ENCODE assay signal across 20 cellular contexts in the genomic region with DNA sequence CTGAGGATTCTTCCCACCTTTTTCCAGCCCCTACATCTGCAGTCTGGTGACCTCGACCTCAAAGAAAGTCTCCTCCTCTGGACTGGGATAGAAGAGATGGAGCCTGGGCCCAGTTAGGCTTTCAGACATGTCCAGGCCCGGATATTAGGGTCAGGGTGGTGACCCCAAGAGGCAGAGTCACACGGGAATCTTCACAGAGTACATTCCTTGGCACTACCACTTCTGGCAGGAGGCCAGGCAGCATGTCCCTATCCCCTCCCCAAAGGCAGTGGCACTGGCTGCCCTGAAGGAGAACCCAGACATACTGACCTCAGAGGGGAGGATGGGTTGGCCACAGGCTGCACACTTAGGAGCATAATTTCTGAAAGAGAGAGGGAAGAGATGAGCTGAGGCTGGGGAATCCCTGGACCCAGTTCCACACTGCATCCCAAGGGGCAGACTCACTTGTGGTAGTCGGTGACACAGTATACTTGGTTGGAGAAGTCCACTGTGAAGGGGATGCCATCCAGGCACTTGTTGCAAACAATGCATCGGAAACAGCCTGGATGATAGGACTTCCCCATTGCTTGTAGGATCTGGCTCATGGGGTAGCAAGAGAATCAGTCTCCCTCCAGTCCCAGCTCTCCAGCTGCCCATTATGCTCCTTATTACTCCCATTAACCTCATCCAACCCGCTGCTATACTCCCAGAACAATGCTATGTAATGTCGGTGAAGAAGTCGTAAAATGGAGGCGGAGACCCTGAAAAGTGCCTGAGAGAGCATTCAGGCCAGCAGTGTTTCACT. TPM values are rescaled to one million over a fixed set of nuclear protein-coding genes. Genes with fewer than 3 reads are reported as not detected.
DNase-seq lines count a peak whose midpoint lies in the region; ATAC-seq, FAIRE-seq and TF ChIP-seq lines count a peak whose summit lies in the region.
"Had no signal": no experiment of that assay in that cellular context is flagged by ENCODE, and none has a peak within 500 bp of the region (broad histone marks: within the 10 kb centered on the region; RNA-seq: fewer than 3 reads in every experiment).

No MANE protein-coding gene starts in this region.

- no peak overlapping the region for H3K27ac Mint-ChIP-seq in GM23338
- H3K27ac Mint-ChIP-seq: activated naive CD4-positive, alpha-beta T cell treated with anti-CD3 and anti-CD28 coated beads for 36 hours; CD14-positive monocyte; stimulated activated naive CD8-positive, alpha-beta T cell treated with anti-CD3 and anti-CD28 coated beads, Interleukin-15, amount 100 ng/mL, for 72 hours; T-helper 17 cell had no signal

- H3K27me3 ChIP-seq in GM23338 (ENCODE audit: insufficient read depth) (no peaks in the 10 kb centered on the region; the same call in 1 of the 2 replicates), trophoblast cell (ENCODE audit: insufficient read depth, low read length) (no peaks in the 10 kb centered on the region), colonic mucosa (no peaks in the 10 kb centered on the region)
- H3K27me3 ChIP-seq: body of pancreas had no signal

- H3K9ac ChIP-seq in trophoblast cell (ENCODE audit: low read length) (peak overlapping the region; percentile 13), colonic mucosa (ENCODE audit: low read depth in 2 of 2, low read length in 2 of 2) (no peak overlapping the region)
- H3K9ac ChIP-seq: KMS-11 had no signal

- no peak overlapping the region for H3K14ac ChIP-seq in trophoblast cell (ENCODE audit: low read length)

- no peak for FAIRE-seq in frontal cortex (lab: Jason Lieb, UNC)
- FAIRE-seq: GM12892 had no signal

- no peak overlapping the region for H2BK120ac ChIP-seq in trophoblast cell (ENCODE audit: insufficient read depth, low read length, poor library complexity)

- no peaks in the 10 kb centered on the region for H3K9me2 ChIP-seq in GM23338 (ENCODE audit: insufficient read depth)

- H3K9me3 ChIP-seq in trophoblast cell (ENCODE audit: insufficient read depth, low read depth, low read length) (no peaks in the 10 kb centered on the region), colonic mucosa (no peaks in the 10 kb centered on the region)
- H3K9me3 ChIP-seq: body of pancreas had no signal

- no peak overlapping the region for H2BK5ac ChIP-seq in trophoblast cell (ENCODE audit: low read depth, low read length, poor library complexity)

- no peak for TF ChIP-seq CTCF in GM23338 (conservative IDR thresholded peaks at IDR 0.05; ENCODE audit: low read depth in 2 of 2)
- no peak for TF ChIP-seq CTCF in colonic mucosa (IDR thresholded peaks at IDR 0.05)

- H2BK12ac ChIP-seq in trophoblast cell (ENCODE audit: low read length), result no peak overlapping the region

- peaks cover 15% of the 10 kb centered on the region for H3K79me1 ChIP-seq in trophoblast cell (ENCODE audit: low read length)

- no peak for ATAC-seq in GM23338
- ATAC-seq: body of pancreas, T-helper 17 cell had no signal

- no peak overlapping the region for H4K8ac ChIP-seq in trophoblast cell (ENCODE audit: low read depth, low read length)

- peaks cover 29% of the 10 kb centered on the region for H3K4me1 ChIP-seq in GM23338 (ENCODE audit: insufficient read depth)
- peaks cover 25 to 29% of the 10 kb centered on the region in 2 experiments for H3K4me1 ChIP-seq in trophoblast cell (ENCODE audit: control insufficient read depth in 1 of 2, insufficient read depth in 2 of 2, low read length in 2 of 2)
- peaks cover 21% of the 10 kb centered on the region for H3K4me1 ChIP-seq in colonic mucosa

- no CpG with 5 or more reads among the region's 9 CpGs for whole genome bisulfite sequencing in trophoblast cell (ENCODE audit: extremely low coverage, insufficient coverage, insufficient read length)

- H3K4me2 ChIP-seq in GM23338 (no peak overlapping the region), trophoblast cell (ENCODE audit: low read length) (no peak overlapping the region)
- H3K4me2 ChIP-seq: KMS-11 had no signal

- H3K27me3 Mint-ChIP-seq in GM23338 (ENCODE audit: insufficient read depth, low read depth, poor library complexity), result peaks cover 17% of the 10 kb centered on the region
- H3K27me3 Mint-ChIP-seq: stimulated activated naive CD8-positive, alpha-beta T cell treated with anti-CD3 and anti-CD28 coated beads, Interleukin-15, amount 100 ng/mL, for 72 hours; T-helper 17 cell had no signal

- H3K4ac ChIP-seq in trophoblast cell (ENCODE audit: low read depth, low read length), result no peak overlapping the region

- peak overlapping the region; percentile 82 for H3K27ac ChIP-seq in GM23338 (ENCODE audit: low read depth)
- H3K27ac ChIP-seq in trophoblast cell (ENCODE audit: low read depth, low read length), result no peak overlapping the region
- no peak overlapping the region for H3K27ac ChIP-seq in colonic mucosa
- H3K27ac ChIP-seq: KMS-11 had no signal

- H3K4me3 ChIP-seq in GM23338 (no peak overlapping the region), trophoblast cell (ENCODE audit: low read depth, low read length) (no peak overlapping the region), colonic mucosa (no peak overlapping the region)
- H3K4me3 ChIP-seq: body of pancreas had no signal

- H3K18ac ChIP-seq in trophoblast cell (ENCODE audit: low read length), result no peak overlapping the region

- peaks cover 35% of the 10 kb centered on the region for H3F3A ChIP-seq in GM23338 (replicated peaks; ENCODE audit: low read depth)

- no peak overlapping the region for H4K12ac ChIP-seq in trophoblast cell (ENCODE audit: low read depth, low read length)

- H3K4me3 Mint-ChIP-seq in GM23338, result no peak overlapping the region; the same call in 2 of the 3 replicates
- H3K4me3 Mint-ChIP-seq: activated naive CD4-positive, alpha-beta T cell treated with anti-CD3 and anti-CD28 coated beads for 36 hours; CD14-positive monocyte; H9; stimulated activated naive CD8-positive, alpha-beta T cell treated with anti-CD3 and anti-CD28 coated beads, Interleukin-15, amount 100 ng/mL, for 72 hours; T-helper 17 cell had no signal

- intact Hi-C loops in colonic mucosa (cut with DNase I), result no loop called here

- H3K79me2 ChIP-seq in GM23338 (replicated peaks; ENCODE audit: insufficient read depth) (peaks cover 26% of the 10 kb centered on the region), trophoblast cell (ENCODE audit: control insufficient read depth, insufficient read depth, low read length, poor library complexity) (peaks cover 12% of the 10 kb centered on the region)

- H3K4me1 Mint-ChIP-seq in GM23338, result peaks cover 43% of the 10 kb centered on the region
- H3K4me1 Mint-ChIP-seq: CD14-positive monocyte had no signal

- peaks cover 7% of the 10 kb centered on the region; the same call in 1 of the 2 replicates for H4K20me1 ChIP-seq in GM23338 (replicated peaks; ENCODE audit: insufficient read depth)

- DNase-seq in GM23338 (ENCODE audit: low spot score) (no peak), RPMI7951 (ENCODE audit: low read depth) (peak; percentile 44), glomerular visceral epithelial cell (ENCODE audit: extremely low spot score) (peak; percentile 69), trophoblast cell (no peak), NCI-H2107 treated with DMSO at 0.1 percent for 48 hours (lab: John Stamatoyannopoulos, UW; ENCODE audit: unreplicated experiment) (no peak), colonic mucosa (no peak), frontal cortex (ENCODE audit: low spot score in 2 of 2) (no peak), MV-4-11 (lab: John Stamatoyannopoulos, UW) (no peak)
- DNase-seq: activated CD4-positive, CD25-positive, alpha-beta regulatory T cell treated with anti-CD3 and anti-CD28 coated beads, Interleukin-2, amount 50 U/mL, for 72 hours; activated CD8-positive, alpha-beta memory T cell treated with anti-CD3 and anti-CD28 coated beads, Interleukin-2, amount 50 U/mL, for 4 hours; activated naive CD4-positive, alpha-beta T cell treated with anti-CD3 and anti-CD28 coated beads for 36 hours; effector memory CD4-positive, alpha-beta T cell; H9; NCI-H524 treated with DMSO at 0.1 percent for 48 hours; stimulated activated naive CD8-positive, alpha-beta T cell treated with anti-CD3 and anti-CD28 coated beads, Interleukin-15, amount 100 ng/mL, for 72 hours; T-helper 17 cell had no signal

- no peak overlapping the region for H3K23ac ChIP-seq in trophoblast cell (ENCODE audit: low read length)

- H4K91ac ChIP-seq in trophoblast cell (ENCODE audit: low read depth, low read length), result no peak overlapping the region

- H3K36me3 Mint-ChIP-seq in GM23338 (ENCODE audit: low read depth), result peaks cover 79% of the 10 kb centered on the region
- H3K36me3 Mint-ChIP-seq: CD14-positive monocyte had no signal

- H3K36me3 ChIP-seq in GM23338 (ENCODE audit: insufficient read depth) (peaks cover 36% of the 10 kb centered on the region), trophoblast cell (ENCODE audit: control insufficient read depth in 1 of 2, insufficient read depth in 2 of 2, low read length in 2 of 2) (peaks cover 41 to 52% of the 10 kb centered on the region in 2 experiments), colonic mucosa (no peaks in the 10 kb centered on the region)

- H2AK5ac ChIP-seq in trophoblast cell (ENCODE audit: low read length), result no peak overlapping the region

- H2AFZ ChIP-seq in GM23338 (no peak overlapping the region), trophoblast cell (ENCODE audit: insufficient read depth, low read length, poor library complexity) (no peak overlapping the region)

- H3K9me3 Mint-ChIP-seq in GM23338, result no peaks in the 10 kb centered on the region
- H3K9me3 Mint-ChIP-seq: activated naive CD4-positive, alpha-beta T cell treated with anti-CD3 and anti-CD28 coated beads for 36 hours; CD14-positive monocyte; H9; stimulated activated naive CD8-positive, alpha-beta T cell treated with anti-CD3 and anti-CD28 coated beads, Interleukin-15, amount 100 ng/mL, for 72 hours had no signal

RNA-seq across cellular contexts. Expression of gene AJUBA, which starts 7.6 kb away (rescaled TPM):
- 45.8 and 55.9 TPM in 2 replicates for total RNA-seq in GM23338 (2014; rRNA removed; shearing (Covaris generic))
- 11.8 and 12.5 TPM in 2 replicates for polyA plus RNA-seq in GM23338 (2016; fragmentation: Nextera tagmentation; extraction: Ambion mirVana)
- total RNA-seq in RPMI7951 (2014; rRNA removed; shearing (Covaris generic)), result 31.0 and 35.3 TPM in 2 replicates
- polyA plus RNA-seq in trophoblast cell (2013), result 24.6 and 25.3 TPM in 2 replicates
- 1 to 10 TPM; 4.1 to 6.7 TPM for total RNA-seq in colonic mucosa
- 4.5 TPM for total RNA-seq in frontal cortex
- polyA plus RNA-seq: CD14-positive monocyte had no signal

RNA-seq across cellular contexts. Expression of gene HAUS4, which starts 17.8 kb away (rescaled TPM):
- total RNA-seq in GM23338 (2014; rRNA removed; shearing (Covaris generic)), result 60.4 and 85.3 TPM in 2 replicates
- 20.8 and 24.6 TPM in 2 replicates for polyA plus RNA-seq in GM23338 (2016; fragmentation: Nextera tagmentation; extraction: Ambion mirVana)
- total RNA-seq in RPMI7951 (2014; rRNA removed; shearing (Covaris generic)), result 35.3 and 59.3 TPM in 2 replicates
- 29.6 and 29.8 TPM in 2 replicates for polyA plus RNA-seq in trophoblast cell (2013)
- total RNA-seq in colonic mucosa (10 to 100 TPM; 36.6 to 54.1 TPM), frontal cortex (23.2 TPM)

RNA-seq across cellular contexts. Expression of gene C14orf93, which starts 35.2 kb away (rescaled TPM):
- total RNA-seq in GM23338 (2014; rRNA removed; shearing (Covaris generic)), result 11.7 and 12.4 TPM in 2 replicates
- 3.5 and 4.1 TPM in 2 replicates for polyA plus RNA-seq in GM23338 (2016; fragmentation: Nextera tagmentation; extraction: Ambion mirVana)
- total RNA-seq in RPMI7951 (2014; rRNA removed; shearing (Covaris generic)), result 4.4 and 8.2 TPM in 2 replicates
- 3.0 and 3.6 TPM in 2 replicates for polyA plus RNA-seq in trophoblast cell (2013)
- total RNA-seq in colonic mucosa (10 to 100 TPM in 1 of 2 donors, 1 to 10 TPM in 1; 8.8 to 14.5 TPM), frontal cortex (4.5 TPM)

RNA-seq across cellular contexts. Expression of gene PRMT5, which starts 45.5 kb away (rescaled TPM):
- total RNA-seq in GM23338 (2014; rRNA removed; shearing (Covaris generic)), result 123 and 124 TPM in 2 replicates
- polyA plus RNA-seq in GM23338 (2016; fragmentation: Nextera tagmentation; extraction: Ambion mirVana), result 68.8 and 74.5 TPM in 2 replicates
- total RNA-seq in RPMI7951 (2014; rRNA removed; shearing (Covaris generic)), result 49.3 and 61.1 TPM in 2 replicates
- polyA plus RNA-seq in trophoblast cell (2013), result 58.2 and 61.0 TPM in 2 replicates
- total RNA-seq in colonic mucosa (10 to 100 TPM; 39.3 to 86.4 TPM), frontal cortex (61.1 TPM)

RNA-seq across cellular contexts. Expression of gene RBM23, which starts 55.8 kb away (rescaled TPM):
- total RNA-seq in GM23338 (2014; rRNA removed; shearing (Covaris generic)), result 52.8 and 1,081 TPM in 2 replicates
- polyA plus RNA-seq in GM23338 (2016; fragmentation: Nextera tagmentation; extraction: Ambion mirVana), result 14.4 and 15.2 TPM in 2 replicates
- 79.2 and 93.5 TPM in 2 replicates for total RNA-seq in RPMI7951 (2014; rRNA removed; shearing (Covaris generic))
- polyA plus RNA-seq in trophoblast cell (2013), result 58.8 and 61.4 TPM in 2 replicates
- total RNA-seq in colonic mucosa, result 10 to 100 TPM; 66.8 to 67.7 TPM
- total RNA-seq in frontal cortex, result 73.4 TPM

Comparison
In these comparisons a context has a peak if more than half of its experiments do, and no peak if none do; other contexts are left out.
1. DNase-seq: peak in RPMI7951 (single experiment) and glomerular visceral epithelial cell (single experiment); none in GM23338 (single experiment), trophoblast cell (0 of 2), NCI-H2107 treated with DMSO at 0.1 percent for 48 hours (single experiment), colonic mucosa (single experiment), frontal cortex (0 of 2) and MV-4-11 (single experiment).